In genomic region chr16:85126731-85127662, GRCh38 we compare ENCODE assay signal across 8 cellular contexts. TPM values are rescaled to one million over a fixed set of nuclear protein-coding genes. Genes with fewer than 3 reads are reported as not detected.
DNase-seq lines count a peak whose midpoint lies in the region; ATAC-seq, FAIRE-seq and TF ChIP-seq lines count a peak whose summit lies in the region.

No MANE protein-coding gene starts in this region.

- no peaks in the 10 kb centered on the region for H3K9me3 ChIP-seq in GM12878 (replicated peaks; ENCODE audit: control insufficient read depth, insufficient read depth, low read length)
- no peaks in the 10 kb centered on the region for H3K9me3 ChIP-seq in upper lobe of right lung

- no peaks in the 10 kb centered on the region for H4K20me1 ChIP-seq in GM12878 (ENCODE audit: control insufficient read depth, insufficient read depth)

- RAD21 ChIA-PET in GM12878 (lab: Charles Lee; ENCODE audit: unreplicated experiment), result interaction anchor here (0.9 to 1.9 kb wide), 3 partner anchors 12 to 109 kb away, joined by 3 to 8 read pairs (median 4); no protein-coding TSS in a partner anchor

- H3K27ac ChIP-seq in GM12878 (ENCODE audit: control insufficient read depth, insufficient read depth) (no peak overlapping the region), upper lobe of right lung (no peak overlapping the region)

- H3K4me3 ChIP-seq in BJ (ENCODE audit: low read depth, low read length) (no peak overlapping the region), GM12878 (no peak overlapping the region), upper lobe of right lung (no peak overlapping the region)

- no peak for DNase-seq in BJ (ENCODE audit: low read depth)
- peak; percentile 93 for DNase-seq in LHCN-M2 (ENCODE audit: low read depth)
- DNase-seq in GM12878 (ENCODE audit: low read depth, low spot score), result no peak
- DNase-seq in midbrain (lab: John Stamatoyannopoulos, UW), result peak; percentile 19
- no peak for DNase-seq in upper lobe of right lung
- DNase-seq in NCI-H1048 (lab: John Stamatoyannopoulos, UW), result no peak
- no peak for DNase-seq in immature natural killer cell

- TF ChIP-seq POLR2A in GM12878 (IDR thresholded peaks at IDR 0.05; ENCODE audit: low read depth, low read length), result no peak

- peaks cover 0 to 8% of the 10 kb centered on the region in 2 donors for H3K4me1 Mint-ChIP-seq in immature natural killer cell

- H3K27ac Mint-ChIP-seq in immature natural killer cell, result no peak overlapping the region

- BruUV-seq in GM12878 (replicated peaks; lab: Mats Ljungman, UMichigan), result no TSS peak

- WGBS in GM12878 (ENCODE audit: insufficient coverage, insufficient replicate concordance, low lambda C conversion rate, missing lambda C conversion rate), result 37% methylated on average over 21 of the region's 22 CpGs

- in situ Hi-C loops in GM12878 (cut with MboI), result no loop called here

- H2AFZ ChIP-seq in GM12878 (ENCODE audit: control insufficient read depth, low read depth, low read length), result no peak overlapping the region

- H3K36me3 ChIP-seq in BJ (ENCODE audit: control insufficient read depth, insufficient read depth, low read length) (no peaks in the 10 kb centered on the region), GM12878 (ENCODE audit: control insufficient read depth in 2 of 2, insufficient read depth in 2 of 2, low read length in 1 of 2) (no peaks in the 10 kb centered on the region), upper lobe of right lung (no peaks in the 10 kb centered on the region)

- H3K9me3 Mint-ChIP-seq in immature natural killer cell, result no peaks in the 10 kb centered on the region

- H3K36me3 Mint-ChIP-seq in immature natural killer cell, result no peaks in the 10 kb centered on the region

- H3K79me2 ChIP-seq in GM12878 (ENCODE audit: control insufficient read depth, insufficient read depth, low read length), result no peaks in the 10 kb centered on the region

- no peak overlapping the region for H3K4me2 ChIP-seq in GM12878 (ENCODE audit: control insufficient read depth, insufficient read depth)

- no peak for TF ChIP-seq EP300 in GM12878 (IDR thresholded peaks at IDR 0.05; ENCODE audit: borderline replicate concordance in 1 of 2, control insufficient read depth in 1 of 2, low read depth in 2 of 2, low read length in 2 of 2)

- H3K27me3 Mint-ChIP-seq in immature natural killer cell (ENCODE audit: low read depth in 3 of 3), result peaks cover 0 to 2% (median 1%) of the 10 kb centered on the region in 3 donors

- H3K27me3 ChIP-seq in BJ (ENCODE audit: control insufficient read depth, insufficient read depth, low read length) (no peaks in the 10 kb centered on the region), GM12878 (replicated peaks in 1 of 2; ENCODE audit: control insufficient read depth in 2 of 2, insufficient read depth in 2 of 2, low read length in 1 of 2) (no peaks in the 10 kb centered on the region), upper lobe of right lung (no peaks in the 10 kb centered on the region)

- CTCF ChIA-PET in BJ (lab: Yijun Ruan, JAX), result interaction anchor here (0.7 to 5.7 kb wide), 6 partner anchors 9 to 159 kb away, joined by 3 to 36 read pairs (median 4); no protein-coding TSS in a partner anchor
- CTCF ChIA-PET in GM12878 (lab: Yijun Ruan, JAX), result interaction anchor here (0.7 to 3.4 kb wide), 3 partner anchors 12 to 126 kb away, joined by 3 to 14 read pairs (median 5); no protein-coding TSS in a partner anchor

- ATAC-seq in GM12878 (peak; percentile 41), upper lobe of right lung (peak; percentile 57), HG02763 (IDR thresholded peaks at IDR 0.05; ENCODE audit: unreplicated experiment) (no peak)

- TF ChIP-seq CTCF in BJ (IDR thresholded peaks at IDR 0.05; ENCODE audit: insufficient read depth, low read depth, low read length) (peak; percentile 13; the same call in 1 of the 2 replicates), GM12878 (IDR thresholded peaks at IDR 0.05 in 2 of 3, conservative IDR thresholded peaks at IDR 0.05 in 1 of 3; ENCODE audit: control insufficient read depth in 2 of 3, extremely low read depth in 1 of 3, insufficient read depth in 1 of 3, low read depth in 3 of 3, low read length in 3 of 3) (no peak), upper lobe of right lung (IDR thresholded peaks at IDR 0.05) (no peak)

- TF ChIP-seq RAD21 in GM12878 (IDR thresholded peaks at IDR 0.05; ENCODE audit: insufficient read depth, low read depth, low read length), result no peak

- H3K4me1 ChIP-seq in GM12878 (ENCODE audit: control insufficient read depth, insufficient read depth, low read length), result no peaks in the 10 kb centered on the region
- peaks cover 29% of the 10 kb centered on the region for H3K4me1 ChIP-seq in upper lobe of right lung

- SMC1A ChIA-PET in GM12878 (lab: Charles Lee; ENCODE audit: uncharacterized antibody, unreplicated experiment), result interaction anchor here (0.7 kb wide), 1 partner anchor 13 kb away, joined by 3 read pairs; no protein-coding TSS in a partner anchor

- FAIRE-seq in GM12878 (lab: Jason Lieb, UNC), result no peak

- no peak overlapping the region for H3K4me3 Mint-ChIP-seq in immature natural killer cell

- intact Hi-C loops in GM12878 (cut with micrococcal nuclease; ENCODE audit: unreplicated experiment), result no loop called here
- intact Hi-C loops in upper lobe of right lung (cut with DNase I), result no loop called here

- no peak overlapping the region for H3K9ac ChIP-seq in GM12878 (ENCODE audit: control insufficient read depth, insufficient read depth, low read length)

- POLR2A ChIA-PET in BJ (lab: Charles Lee) (no interaction called here), GM12878 (lab: Charles Lee) (no interaction called here)

TF ChIP-seq in GM12878, 131 proteins besides CTCF, POLR2A, EP300 and RAD21:
- 0 out of 2 replicates have a peak, but pooled peaks have one; percentile 29 for TF ChIP-seq SMARCA5 (IDR thresholded peaks at IDR 0.05)
- no peak for TF ChIP-seq ZBTB11 (CRISPR knock-in tag; IDR thresholded peaks at IDR 0.05)

RNA-seq across cellular contexts. Expression of gene CIBAR2, which starts 14.7 kb away (rescaled TPM):
- 0.05 TPM in 1 of 2 replicates, not detected in the other for polyA plus RNA-seq in BJ (2011; rRNA removed)
- polyA minus RNA-seq in BJ (2011; rRNA and poly(A)+ RNA removed), result not detected in 2 replicates
- total RNA-seq in LHCN-M2 (2014; rRNA removed), result not detected in 2 replicates
- polyA plus RNA-seq in LHCN-M2 (2012), result not detected
- total RNA-seq in GM12878 (2013; cell fraction: nucleolus; rRNA removed), result not detected in 2 replicates
- total RNA-seq in GM12878 (2014; rRNA removed), result 0.27 TPM in 1 of 2 replicates, not detected in the other
- total RNA-seq in GM12878 (2014; rRNA removed; fragmentation: Illumina TruSeq; extraction: Trizol), result not detected in 2 replicates
- total RNA-seq in GM12878 (2021), result not detected in 2 replicates
- polyA plus RNA-seq in GM12878 (2011; ENCODE audit: low read depth), result not detected
- polyA plus RNA-seq in GM12878 (2011; rRNA removed), result not detected in 2 replicates
- polyA plus RNA-seq in GM12878 (2011; cell fraction: cytosol; rRNA removed), result not detected in 2 replicates
- polyA plus RNA-seq in GM12878 (2011; cell fraction: nucleus; rRNA removed), result 0.07 TPM in 1 of 2 replicates, not detected in the other
- 0.44 and 0.88 TPM in 2 replicates for polyA plus RNA-seq in GM12878 (2012)
- 0.16 TPM in 1 of 2 replicates, not detected in the other for polyA plus RNA-seq in GM12878 (2014; fragmentation: Illumina TruSeq; extraction: Trizol)
- polyA plus RNA-seq in GM12878 (2014; fragmentation: Nextera tagmentation; extraction: Ambion mirVana), result under 1 TPM; 0.05 to 0.07 TPM
- 0.19 TPM in 1 of 2 replicates, not detected in the other for polyA plus RNA-seq in GM12878 (2014; rRNA removed)
- polyA plus RNA-seq in GM12878 (2016; fragmentation: Nextera tagmentation; extraction: Ambion mirVana), result not detected
- not detected in 2 replicates for polyA minus RNA-seq in GM12878 (2011; rRNA and poly(A)+ RNA removed)
- not detected in 2 replicates for polyA minus RNA-seq in GM12878 (2011; cell fraction: cytosol; rRNA and poly(A)+ RNA removed)
- polyA minus RNA-seq in GM12878 (2011; cell fraction: nucleus; rRNA and poly(A)+ RNA removed), result not detected in 2 replicates
- total RNA-seq in upper lobe of right lung, result not detected
- polyA plus RNA-seq in immature natural killer cell, result under 1 TPM in 1 of 3 donors, not detected in 2; 0.71 TPM

Comparison
In these comparisons a context has a peak if more than half of its experiments do, and no peak if none do; other contexts are left out.
1. DNase-seq: peak in LHCN-M2 (single experiment) and midbrain (single experiment); none in BJ (single experiment), GM12878 (single experiment), upper lobe of right lung (single experiment), NCI-H1048 (single experiment) and immature natural killer cell (0 of 3).